In the genomic region with DNA sequence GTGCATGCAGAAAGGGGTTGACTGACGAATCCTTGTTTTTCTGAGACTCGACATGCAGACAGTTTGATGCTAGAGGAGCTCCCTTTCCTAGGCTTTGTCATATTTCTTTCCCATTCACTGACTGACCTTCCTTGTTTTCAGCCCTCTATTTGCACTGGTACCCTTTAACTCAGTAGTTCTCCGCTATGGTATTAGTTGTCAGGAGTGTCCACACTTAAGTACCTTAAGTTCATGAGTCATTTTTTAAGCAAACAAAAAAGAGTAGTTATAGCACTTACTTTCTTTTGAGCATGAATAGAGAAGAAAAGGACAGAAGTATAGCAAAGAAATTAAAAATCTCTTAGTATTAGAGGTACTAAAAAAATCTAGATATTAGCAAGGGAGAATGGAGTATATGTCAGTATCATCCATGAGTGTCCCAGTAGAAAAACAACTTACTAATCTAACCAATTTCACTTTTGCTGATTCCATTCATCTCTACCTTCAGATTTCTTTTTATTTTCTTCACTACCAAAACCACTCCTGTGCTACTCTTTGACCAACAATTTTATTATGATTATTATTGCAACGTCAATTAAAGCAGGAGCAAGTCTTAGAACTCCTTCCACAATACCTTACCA, we compare ENCODE assay signal across 28 cellular contexts. TPM values are rescaled to one million over a fixed set of nuclear protein-coding genes. Genes with fewer than 3 reads are reported as not detected.
A peak's percentile ranks its signal among the peaks of the same experiment; 100 is the strongest.
DNase-seq lines count a peak whose midpoint lies in the region; FAIRE-seq and TF ChIP-seq lines count a peak whose summit lies in the region.
"Had no signal": no experiment of that assay in that cellular context is flagged by ENCODE, and none has a peak within 500 bp of the region (broad histone marks: within the 10 kb centered on the region; RNA-seq: fewer than 3 reads in every experiment).

No MANE protein-coding gene starts in this region.

- peaks cover 8% of the 10 kb centered on the region for H3K79me1 ChIP-seq in mesenchymal stem cell (replicated peaks; ENCODE audit: low read length, poor library complexity, severe bottlenecking)

- H3K9ac ChIP-seq in astrocyte (ENCODE audit: low read length) (no peak overlapping the region), mesenchymal stem cell (ENCODE audit: low read length) (no peak overlapping the region)

- H3K4me2 ChIP-seq in astrocyte (ENCODE audit: low read length): no peak overlapping the region
- H3K4me2 ChIP-seq in mesenchymal stem cell (ENCODE audit: low read length, poor library complexity, severe bottlenecking): no peak overlapping the region

- H2AFZ ChIP-seq in astrocyte (ENCODE audit: low read depth, low read length) (no peak overlapping the region), mesenchymal stem cell (ENCODE audit: low read depth, low read length) (no peak overlapping the region)

- TF ChIP-seq CTCF in astrocyte (IDR thresholded peaks at IDR 0.05; ENCODE audit: insufficient read depth, low read depth, low read length): no peak

- H3K14ac ChIP-seq in mesenchymal stem cell (ENCODE audit: low read length in 2 of 2): no peak overlapping the region

- H2BK5ac ChIP-seq in mesenchymal stem cell (ENCODE audit: low read depth, low read length, poor library complexity, severe bottlenecking): no peak overlapping the region

- H3K4ac ChIP-seq in mesenchymal stem cell (ENCODE audit: low read depth in 1 of 2, low read length in 2 of 2): no peak overlapping the region

- no peak overlapping the region for H2BK12ac ChIP-seq in mesenchymal stem cell (ENCODE audit: low read length in 2 of 2)

- H4K91ac ChIP-seq in mesenchymal stem cell (ENCODE audit: low read length): no peak overlapping the region

- H3K36me3 ChIP-seq in astrocyte (ENCODE audit: insufficient read depth, low read length): no peaks in the 10 kb centered on the region
- peaks cover 0 to 4% of the 10 kb centered on the region in 2 experiments for H3K36me3 ChIP-seq in mesenchymal stem cell (ENCODE audit: control insufficient read depth in 1 of 2, insufficient read depth in 2 of 2, low read depth in 1 of 2, low read length in 2 of 2)
- H3K36me3 ChIP-seq: BE2C, breast epithelium, spleen, tibial artery had no signal

- no peak for FAIRE-seq in astrocyte (lab: Jason Lieb, UNC)
- FAIRE-seq: colon, G401.6 had no signal

- H3K27ac ChIP-seq in astrocyte (ENCODE audit: low read depth, low read length) (no peak overlapping the region), mesenchymal stem cell (ENCODE audit: low read length, poor library complexity, severe bottlenecking) (no peak overlapping the region)
- H3K27ac ChIP-seq: breast epithelium, epithelial cell of prostate, SK-N-MC, spleen, tibial artery had no signal

- H2BK15ac ChIP-seq in mesenchymal stem cell (ENCODE audit: low read depth, poor library complexity, severe bottlenecking): no peak overlapping the region

- H3K4me1 ChIP-seq in astrocyte (ENCODE audit: insufficient read depth, low read length) (peaks cover 3% of the 10 kb centered on the region), mesenchymal stem cell (ENCODE audit: control insufficient read depth, insufficient read depth, low read depth, low read length) (peaks cover 2% of the 10 kb centered on the region)
- H3K4me1 ChIP-seq: breast epithelium had no signal

- no peaks in the 10 kb centered on the region for H3K36me3 Mint-ChIP-seq in astrocyte (ENCODE audit: low read depth, unreplicated experiment)

- 87% methylated on average over 2 of the region's 4 CpGs for WGBS in mesenchymal stem cell

- no peak overlapping the region for H2AK5ac ChIP-seq in mesenchymal stem cell (ENCODE audit: low read length, severe bottlenecking)

- no peak overlapping the region for H3K23ac ChIP-seq in mesenchymal stem cell (ENCODE audit: low read length in 2 of 2)

- peak; percentile 18 for DNase-seq in Caki2 (ENCODE audit: low read depth)
- DNase-seq in LoVo (ENCODE audit: low spot score): peak; percentile 54
- DNase-seq in astrocyte (ENCODE audit: low read depth): peak; percentile 27
- peak; percentile 23 for DNase-seq in mesenchymal stem cell
- DNase-seq in activated CD8-positive, alpha-beta memory T cell treated with anti-CD3 and anti-CD28 coated beads for 24 hours: no peak
- no peak for DNase-seq in DMS153 (lab: John Stamatoyannopoulos, UW)
- no peak for DNase-seq in NCI-H524 treated with DMSO at 0.1 percent for 48 hours (lab: John Stamatoyannopoulos, UW)
- DNase-seq in islet precursor cell: no peak
- DNase-seq: activated CD4-positive, alpha-beta T cell treated with anti-CD3 and anti-CD28 coated beads for 1 hour; activated CD8-positive, alpha-beta T cell treated with anti-CD3 and anti-CD28 coated beads for 36 hours; amniotic stem cell; BE2C; effector CD4-positive, alpha-beta T cell; H9; hypothalamus; posterior cingulate gyrus; right cardiac atrium; spleen; stimulated activated CD8-positive, alpha-beta memory T cell treated with anti-CD3 and anti-CD28 coated beads, Interleukin-4, amount 100 ng/mL, for 48 hours; T-helper 1 cell; tibial artery had no signal

- no peak overlapping the region for H3K4me3 ChIP-seq in astrocyte (ENCODE audit: insufficient read depth, low read depth, low read length)
- no peak overlapping the region for H3K4me3 ChIP-seq in mesenchymal stem cell (ENCODE audit: insufficient read depth in 1 of 2, low read depth in 1 of 2, low read length in 2 of 2)
- H3K4me3 ChIP-seq: breast epithelium, SK-N-MC, spleen, tibial artery had no signal

- no peaks in the 10 kb centered on the region for H3K9me3 ChIP-seq in astrocyte (ENCODE audit: insufficient read depth, low read depth, low read length)
- no peaks in the 10 kb centered on the region for H3K9me3 ChIP-seq in mesenchymal stem cell (ENCODE audit: control insufficient read depth, low read length)
- H3K9me3 ChIP-seq: BE2C, breast epithelium, spleen, tibial artery had no signal

- no peak overlapping the region for H3K4me3 Mint-ChIP-seq in astrocyte (ENCODE audit: unreplicated experiment)
- H3K4me3 Mint-ChIP-seq: activated CD8-positive, alpha-beta T cell treated with anti-CD3 and anti-CD28 coated beads for 36 hours; activated naive CD4-positive, alpha-beta T cell treated with anti-CD3 and anti-CD28 coated beads, Interleukin-2, amount 50 U/mL, for 24 hours; H9 had no signal

- no peak overlapping the region for H3K27ac Mint-ChIP-seq in astrocyte (ENCODE audit: unreplicated experiment)
- H3K27ac Mint-ChIP-seq: activated CD8-positive, alpha-beta T cell treated with anti-CD3 and anti-CD28 coated beads for 36 hours; activated naive CD4-positive, alpha-beta T cell treated with anti-CD3 and anti-CD28 coated beads, Interleukin-2, amount 50 U/mL, for 24 hours; activated T-helper 2 cell treated with anti-CD3 and anti-CD28 coated beads, Interferon-gamma antibody, Interleukin-2, Interleukin-4, amounts not matched to agents 10 μg/mL and 5 μg/mL and 100 μg/mL, durations not matched to agents 14 hours and 24 hours and 36 hours; H9 had no signal

- no peak overlapping the region for H2BK120ac ChIP-seq in mesenchymal stem cell (ENCODE audit: low read depth, low read length)

- peaks cover 99% of the 10 kb centered on the region for H3K79me2 ChIP-seq in astrocyte (ENCODE audit: insufficient read depth, low read length)

- no peaks in the 10 kb centered on the region for H3K9me3 Mint-ChIP-seq in astrocyte (ENCODE audit: unreplicated experiment)
- H3K9me3 Mint-ChIP-seq: activated CD8-positive, alpha-beta T cell treated with anti-CD3 and anti-CD28 coated beads for 36 hours; activated naive CD4-positive, alpha-beta T cell treated with anti-CD3 and anti-CD28 coated beads, Interleukin-2, amount 50 U/mL, for 24 hours; activated T-helper 2 cell treated with anti-CD3 and anti-CD28 coated beads, Interferon-gamma antibody, Interleukin-2, Interleukin-4, amounts not matched to agents 10 μg/mL and 5 μg/mL and 100 μg/mL, durations not matched to agents 14 hours and 24 hours and 36 hours; H9 had no signal

- H3K18ac ChIP-seq in mesenchymal stem cell (ENCODE audit: low read depth in 1 of 2, low read length in 2 of 2): no peak overlapping the region

- peaks cover 18% of the 10 kb centered on the region for H3K4me1 Mint-ChIP-seq in astrocyte (ENCODE audit: low read depth, unreplicated experiment)

- H3K27me3 ChIP-seq in astrocyte (ENCODE audit: insufficient read depth, low read length) (no peaks in the 10 kb centered on the region), mesenchymal stem cell (ENCODE audit: control insufficient read depth in 1 of 2, insufficient read depth in 1 of 2, low read length in 2 of 2) (no peaks in the 10 kb centered on the region)
- H3K27me3 ChIP-seq: BE2C, breast epithelium, spleen, tibial artery had no signal

- H4K20me1 ChIP-seq in astrocyte (ENCODE audit: insufficient read depth, low read length): peaks cover 62% of the 10 kb centered on the region

- no peaks in the 10 kb centered on the region for H3K27me3 Mint-ChIP-seq in astrocyte (ENCODE audit: low read depth, unreplicated experiment)
- H3K27me3 Mint-ChIP-seq: activated CD8-positive, alpha-beta T cell treated with anti-CD3 and anti-CD28 coated beads for 36 hours; activated naive CD4-positive, alpha-beta T cell treated with anti-CD3 and anti-CD28 coated beads, Interleukin-2, amount 50 U/mL, for 24 hours had no signal

- H4K8ac ChIP-seq in mesenchymal stem cell (ENCODE audit: low read length): no peak overlapping the region

- in situ Hi-C loops in Caki2 (cut with HindIII; ENCODE audit: low pct_unique_long_range_greater_than_20kb, low sequenced_read_pairs): no loop called here

RNA-seq across cellular contexts. Expression of a gene that starts 8.3 kb away (rescaled TPM):
- 11.4 and 11.5 TPM in 2 replicates for total RNA-seq in Caki2 (2014; rRNA removed; shearing (Covaris generic); ENCODE audit: low replicate concordance)
- 48.9 and 54.7 TPM in 2 replicates for total RNA-seq in astrocyte
- 39.7 TPM for polyA plus RNA-seq in mesenchymal stem cell (2013, experiment 1 of 2)
- polyA plus RNA-seq in mesenchymal stem cell (2013, experiment 2 of 2): 42.6 TPM

Comparison
In these comparisons a context has a peak if more than half of its experiments do, and no peak if none do; other contexts are left out.
1. DNase-seq: peak in Caki2 (single experiment), LoVo (single experiment), astrocyte (single experiment) and mesenchymal stem cell (single experiment); none in activated CD8-positive, alpha-beta memory T cell treated with anti-CD3 and anti-CD28 coated beads for 24 hours (single experiment), DMS153 (single experiment), NCI-H524 treated with DMSO at 0.1 percent for 48 hours (single experiment) and islet precursor cell (single experiment).